In the genomic region with DNA sequence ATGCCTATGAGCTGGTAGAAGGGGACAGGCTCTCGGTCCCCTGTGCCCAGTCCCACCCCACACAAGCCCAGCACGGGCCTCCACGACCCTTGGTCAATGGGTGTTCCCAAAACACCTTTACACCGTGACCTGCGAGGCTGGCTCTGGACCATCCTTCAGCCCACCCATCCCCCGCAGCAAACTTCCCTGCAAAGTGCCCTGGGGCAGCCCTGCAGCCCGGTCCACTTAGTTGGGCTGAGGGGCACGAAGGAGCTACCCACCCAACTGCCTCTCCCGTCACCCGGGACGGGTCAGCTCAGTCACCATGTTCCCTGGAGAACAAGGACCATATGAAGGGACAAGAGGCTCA, we compare ENCODE assay signal across 8 cellular contexts. TPM values are rescaled to one million over a fixed set of nuclear protein-coding genes. Genes with fewer than 3 reads are reported as not detected.
DNase-seq lines count a peak whose midpoint lies in the region; ATAC-seq and TF ChIP-seq lines count a peak whose summit lies in the region.

No MANE protein-coding gene starts in this region.

- H3K27me3 ChIP-seq in KMS-11 (ENCODE audit: insufficient read depth, low read depth) = no peaks in the 10 kb centered on the region
- H3K27me3 ChIP-seq in adrenal gland = no peaks in the 10 kb centered on the region
- no peaks in the 10 kb centered on the region for H3K27me3 ChIP-seq in left lung

- H4K20me1 ChIP-seq in KMS-11 (ENCODE audit: insufficient read depth) = no peaks in the 10 kb centered on the region

- no peak overlapping the region for H2AFZ ChIP-seq in KMS-11 (ENCODE audit: low read depth)

- H3K36me3 Mint-ChIP-seq in stimulated activated effector memory CD8-positive, alpha-beta T cell treated with anti-CD3 and anti-CD28 coated beads, Interleukin-12 subunit alpha, Interleukin-12 subunit beta, amount 100 ng/mL, for 72 hours = peaks cover 100% of the 10 kb centered on the region

- peaks cover 49% of the 10 kb centered on the region for H3K4me1 ChIP-seq in KMS-11 (ENCODE audit: low read depth, poor library complexity, severe bottlenecking)
- H3K4me1 ChIP-seq in adrenal gland (replicated peaks in 1 of 2) = peaks cover 17 to 56% of the 10 kb centered on the region in 2 donors
- peaks cover 43 to 61% of the 10 kb centered on the region in 2 donors for H3K4me1 ChIP-seq in left lung

- TF ChIP-seq CTCF in KMS-11 (conservative IDR thresholded peaks at IDR 0.05; ENCODE audit: low read depth, low read length) (no peak), adrenal gland (IDR thresholded peaks at IDR 0.05) (no peak), left lung (IDR thresholded peaks at IDR 0.05) (no peak)

- H3K36me3 ChIP-seq in KMS-11 (ENCODE audit: insufficient read depth) = no peaks in the 10 kb centered on the region
- H3K36me3 ChIP-seq in adrenal gland (replicated peaks in 1 of 2) = peaks cover 0 to 71% of the 10 kb centered on the region in 2 donors
- peaks cover 0 to 100% of the 10 kb centered on the region in 2 donors for H3K36me3 ChIP-seq in left lung

- peaks cover 37% of the 10 kb centered on the region for H3K79me2 ChIP-seq in KMS-11 (ENCODE audit: insufficient read depth, low read depth)

- intact Hi-C loops in adrenal gland (cut with DNase I) (no loop called here), left lung (cut with DNase I) (no loop called here)

- ATAC-seq in left lung (no peak), GM21529 (IDR thresholded peaks at IDR 0.05; ENCODE audit: unreplicated experiment) (no peak), HG03045 (IDR thresholded peaks at IDR 0.05; ENCODE audit: unreplicated experiment) (no peak)
- no peak for ATAC-seq in stimulated activated effector memory CD8-positive, alpha-beta T cell treated with anti-CD3 and anti-CD28 coated beads, Interleukin-12 subunit alpha, Interleukin-12 subunit beta, amount 100 ng/mL, for 72 hours

- H3K9me3 Mint-ChIP-seq in stimulated activated effector memory CD8-positive, alpha-beta T cell treated with anti-CD3 and anti-CD28 coated beads, Interleukin-12 subunit alpha, Interleukin-12 subunit beta, amount 100 ng/mL, for 72 hours = no peaks in the 10 kb centered on the region

- H3K27ac ChIP-seq in KMS-11 = peak overlapping the region; percentile 100; the same call in 1 of the 2 replicates
- H3K27ac ChIP-seq in adrenal gland = peak overlapping the region in 3 of 5 donors; percentile 28 to 79 (median 65)
- H3K27ac ChIP-seq in left lung = peak overlapping the region; percentile 56 to 60

- DNase-seq in adrenal gland = no peak
- DNase-seq in left lung = peak in 1 of 2 donors; percentile 66
- DNase-seq in stimulated activated effector memory CD8-positive, alpha-beta T cell treated with anti-CD3 and anti-CD28 coated beads, Interleukin-12 subunit alpha, Interleukin-12 subunit beta, amount 100 ng/mL, for 72 hours (ENCODE audit: low spot score in 2 of 2) = no peak
- DNase-seq in RKO (ENCODE audit: low spot score) = no peak
- no peak for DNase-seq in GM19238 (ENCODE audit: insufficient read length, low spot score)

- 81 to 89% methylated on average over 11 of the region's 11 CpGs; no CpG with 5 or more reads in 2 of the 4 donors for WGBS in adrenal gland, 4 donors

- 0 out of 2 replicates have a peak overlapping the region, but pooled peaks have one; percentile 78 for H3K4me2 ChIP-seq in KMS-11

- peak overlapping the region; percentile 98 for H3K27ac Mint-ChIP-seq in stimulated activated effector memory CD8-positive, alpha-beta T cell treated with anti-CD3 and anti-CD28 coated beads, Interleukin-12 subunit alpha, Interleukin-12 subunit beta, amount 100 ng/mL, for 72 hours

- no peak overlapping the region for H3K9ac ChIP-seq in KMS-11

- peak overlapping the region; percentile 83 for H3K4me3 Mint-ChIP-seq in stimulated activated effector memory CD8-positive, alpha-beta T cell treated with anti-CD3 and anti-CD28 coated beads, Interleukin-12 subunit alpha, Interleukin-12 subunit beta, amount 100 ng/mL, for 72 hours

- H3K9me3 ChIP-seq in adrenal gland (replicated peaks in 1 of 3) (no peaks in the 10 kb centered on the region), left lung (no peaks in the 10 kb centered on the region)

- TF ChIP-seq POLR2A in adrenal gland (IDR thresholded peaks at IDR 0.05) = no peak

- H3K4me1 Mint-ChIP-seq in stimulated activated effector memory CD8-positive, alpha-beta T cell treated with anti-CD3 and anti-CD28 coated beads, Interleukin-12 subunit alpha, Interleukin-12 subunit beta, amount 100 ng/mL, for 72 hours = peaks cover 67% of the 10 kb centered on the region

- H3K4me3 ChIP-seq in KMS-11 (IDR thresholded peaks at IDR 0.05; ENCODE audit: insufficient read depth, low read depth, low read length) = no peak overlapping the region
- no peak overlapping the region for H3K4me3 ChIP-seq in adrenal gland
- H3K4me3 ChIP-seq in left lung = no peak overlapping the region

RNA-seq across cellular contexts. Expression of a gene that starts 23.4 kb away (rescaled TPM):
- total RNA-seq in adrenal gland (100 to 1,000 TPM in 7 of 8 donors, 10 to 100 TPM in 1; 84.4 to 219 (median 150) TPM), left lung (100 to 1,000 TPM; 215 to 303 TPM)
- polyA plus RNA-seq in adrenal gland = 100 to 1,000 TPM in 1 of 3 donors, 10 to 100 TPM in 2; 66.5 to 228 (median 67.6) TPM
